1 cellular context compared by ENCODE assay signal in the genomic region with DNA sequence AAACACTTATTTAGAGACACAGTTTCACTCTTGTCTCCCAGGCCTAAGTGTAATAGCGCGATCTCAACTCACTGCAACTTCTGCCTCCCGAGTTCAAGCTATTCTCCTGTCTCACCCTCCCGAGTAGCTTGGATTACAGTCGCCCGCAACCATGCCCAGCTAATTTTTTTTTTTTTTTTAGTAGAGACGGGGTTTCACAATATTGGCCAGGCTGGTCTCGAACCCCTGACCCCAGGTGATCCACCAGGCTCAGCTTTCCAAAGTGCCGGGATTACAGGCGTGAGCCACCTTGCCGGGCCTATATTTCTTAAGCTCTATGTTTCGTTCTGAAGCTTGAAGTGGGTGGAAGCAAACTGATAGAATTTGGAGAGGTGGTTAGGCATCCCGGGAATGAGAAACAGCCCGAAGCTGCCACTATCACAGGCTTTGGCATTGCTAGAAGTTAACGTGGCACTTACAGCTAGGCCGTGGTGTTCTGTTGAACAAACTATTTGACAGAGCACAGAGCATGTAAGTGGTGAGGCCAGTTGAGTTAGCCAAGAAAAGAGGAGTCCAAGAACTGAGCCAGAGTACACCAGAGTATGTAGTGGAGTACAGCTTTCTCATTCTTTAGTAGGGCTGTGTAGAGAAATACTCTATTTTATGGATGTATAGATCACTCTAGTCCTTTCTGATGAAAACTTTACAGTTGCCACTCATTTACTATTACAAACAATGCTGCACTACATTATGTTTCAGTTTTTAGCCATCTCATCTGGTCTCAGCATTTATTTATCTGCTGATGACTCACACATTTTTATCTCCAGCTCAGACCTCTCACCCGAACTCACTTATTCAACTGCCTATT.
A peak's percentile ranks its signal among the peaks of the same experiment; 100 is the strongest.
TF ChIP-seq lines count a peak whose summit lies in the region.

No MANE protein-coding gene starts in this region.

TF ChIP-seq in A549, 52 proteins besides CTCF, POLR2A, EP300 and RAD21 (continued from another document):
- no peak for TF ChIP-seq CHD4 (IDR thresholded peaks at IDR 0.05; ENCODE audit: borderline replicate concordance)
- no peak for TF ChIP-seq FOXS1 (CRISPR knock-in tag; IDR thresholded peaks at IDR 0.05)
- TF ChIP-seq NFE2L2 (conservative IDR thresholded peaks at IDR 0.05; ENCODE audit: low read length) = peak; percentile 92
- TF ChIP-seq CEBPB (IDR thresholded peaks at IDR 0.05) = no peak
- TF ChIP-seq SREBF2 (IDR thresholded peaks at IDR 0.05) = no peak
- TF ChIP-seq EHMT2 (IDR thresholded peaks at IDR 0.05; ENCODE audit: low read depth) = no peak
- TF ChIP-seq MAZ (IDR thresholded peaks at IDR 0.05; ENCODE audit: borderline replicate concordance, low read depth, low read length) = no peak
- no peak for TF ChIP-seq CBX8 (IDR thresholded peaks at IDR 0.05)
- no peak for TF ChIP-seq TP53 (CRISPR knock-in tag; IDR thresholded peaks at IDR 0.05)
- 0 out of 2 replicates have a peak, but pooled peaks have one; percentile 20 for TF ChIP-seq TFCP2L1 (CRISPR knock-in tag; IDR thresholded peaks at IDR 0.05)
- no peak for TF ChIP-seq ZNF302 (CRISPR knock-in tag; IDR thresholded peaks at IDR 0.05)
- TF ChIP-seq, protein P1, sequence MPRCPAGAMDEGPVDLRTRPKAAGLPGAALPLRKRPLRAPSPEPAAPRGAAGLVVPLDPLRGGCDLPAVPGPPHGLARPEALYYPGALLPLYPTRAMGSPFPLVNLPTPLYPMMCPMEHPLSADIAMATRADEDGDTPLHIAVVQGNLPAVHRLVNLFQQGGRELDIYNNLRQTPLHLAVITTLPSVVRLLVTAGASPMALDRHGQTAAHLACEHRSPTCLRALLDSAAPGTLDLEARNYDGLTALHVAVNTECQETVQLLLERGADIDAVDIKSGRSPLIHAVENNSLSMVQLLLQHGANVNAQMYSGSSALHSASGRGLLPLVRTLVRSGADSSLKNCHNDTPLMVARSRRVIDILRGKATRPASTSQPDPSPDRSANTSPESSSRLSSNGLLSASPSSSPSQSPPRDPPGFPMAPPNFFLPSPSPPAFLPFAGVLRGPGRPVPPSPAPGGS (IDR thresholded peaks at IDR 0.05) = no peak
- TF ChIP-seq HDAC2 (IDR thresholded peaks at IDR 0.05) = no peak
- TF ChIP-seq, protein P2, sequence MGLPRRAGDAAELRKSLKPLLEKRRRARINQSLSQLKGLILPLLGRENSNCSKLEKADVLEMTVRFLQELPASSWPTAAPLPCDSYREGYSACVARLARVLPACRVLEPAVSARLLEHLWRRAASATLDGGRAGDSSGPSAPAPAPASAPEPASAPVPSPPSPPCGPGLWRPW (IDR thresholded peaks at IDR 0.05) = no peak
- no peak for TF ChIP-seq NR3C1 (IDR thresholded peaks at IDR 0.05)
- no peak for TF ChIP-seq ZFP36 (IDR thresholded peaks at IDR 0.05; ENCODE audit: borderline replicate concordance, partially characterized antibody)
- TF ChIP-seq, protein P3, sequence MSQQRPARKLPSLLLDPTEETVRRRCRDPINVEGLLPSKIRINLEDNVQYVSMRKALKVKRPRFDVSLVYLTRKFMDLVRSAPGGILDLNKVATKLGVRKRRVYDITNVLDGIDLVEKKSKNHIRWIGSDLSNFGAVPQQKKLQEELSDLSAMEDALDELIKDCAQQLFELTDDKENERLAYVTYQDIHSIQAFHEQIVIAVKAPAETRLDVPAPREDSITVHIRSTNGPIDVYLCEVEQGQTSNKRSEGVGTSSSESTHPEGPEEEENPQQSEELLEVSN (IDR thresholded peaks at IDR 0.05; ENCODE audit: borderline replicate concordance, low read depth) = no peak
- no peak for TF ChIP-seq ESRRA (IDR thresholded peaks at IDR 0.05; ENCODE audit: borderline replicate concordance, low read length)
- TF ChIP-seq JUN (IDR thresholded peaks at IDR 0.05) = no peak
- TF ChIP-seq, protein P4, sequence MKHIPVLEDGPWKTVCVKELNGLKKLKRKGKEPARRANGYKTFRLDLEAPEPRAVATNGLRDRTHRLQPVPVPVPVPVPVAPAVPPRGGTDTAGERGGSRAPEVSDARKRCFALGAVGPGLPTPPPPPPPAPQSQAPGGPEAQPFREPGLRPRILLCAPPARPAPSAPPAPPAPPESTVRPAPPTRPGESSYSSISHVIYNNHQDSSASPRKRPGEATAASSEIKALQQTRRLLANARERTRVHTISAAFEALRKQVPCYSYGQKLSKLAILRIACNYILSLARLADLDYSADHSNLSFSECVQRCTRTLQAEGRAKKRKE (CRISPR knock-in tag; IDR thresholded peaks at IDR 0.05; ENCODE audit: low read depth) = no peak
- no peak for TF ChIP-seq JUNB (IDR thresholded peaks at IDR 0.05)
- TF ChIP-seq RCOR1 (IDR thresholded peaks at IDR 0.05; ENCODE audit: low read depth, low read length) = no peak
- no peak for TF ChIP-seq KDM1A (IDR thresholded peaks at IDR 0.05; ENCODE audit: low read depth)
- peak; percentile 63; the same call in 1 of the 2 replicates for TF ChIP-seq EHF (CRISPR knock-in tag; IDR thresholded peaks at IDR 0.05)
- TF ChIP-seq SMC3 (IDR thresholded peaks at IDR 0.05) = no peak
- no peak for TF ChIP-seq HOXB5 (CRISPR knock-in tag; IDR thresholded peaks at IDR 0.05)
- TF ChIP-seq NPAS2 (CRISPR knock-in tag; IDR thresholded peaks at IDR 0.05; ENCODE audit: borderline replicate concordance) = no peak
- TF ChIP-seq CHD2 (IDR thresholded peaks at IDR 0.05; ENCODE audit: low read length, partially characterized antibody) = no peak
- no peak for TF ChIP-seq PHF8 (IDR thresholded peaks at IDR 0.05; ENCODE audit: borderline replicate concordance, low read depth)
- no peak for TF ChIP-seq MYC (IDR thresholded peaks at IDR 0.05; ENCODE audit: borderline replicate concordance, low read length)
- TF ChIP-seq RARB (CRISPR knock-in tag; IDR thresholded peaks at IDR 0.05) = no peak
- no peak for TF ChIP-seq RNF2 (IDR thresholded peaks at IDR 0.05; ENCODE audit: borderline replicate concordance, low read depth)
- TF ChIP-seq, protein P5, sequence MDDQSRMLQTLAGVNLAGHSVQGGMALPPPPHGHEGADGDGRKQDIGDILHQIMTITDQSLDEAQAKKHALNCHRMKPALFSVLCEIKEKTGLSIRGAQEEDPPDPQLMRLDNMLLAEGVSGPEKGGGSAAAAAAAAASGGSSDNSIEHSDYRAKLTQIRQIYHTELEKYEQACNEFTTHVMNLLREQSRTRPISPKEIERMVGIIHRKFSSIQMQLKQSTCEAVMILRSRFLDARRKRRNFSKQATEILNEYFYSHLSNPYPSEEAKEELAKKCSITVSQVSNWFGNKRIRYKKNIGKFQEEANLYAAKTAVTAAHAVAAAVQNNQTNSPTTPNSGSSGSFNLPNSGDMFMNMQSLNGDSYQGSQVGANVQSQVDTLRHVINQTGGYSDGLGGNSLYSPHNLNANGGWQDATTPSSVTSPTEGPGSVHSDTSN (IDR thresholded peaks at IDR 0.05) = no peak
- TF ChIP-seq POLR2AphosphoS2 (conservative IDR thresholded peaks at IDR 0.05; ENCODE audit: low read length) = no peak
TF ChIP-seq in A549: peak in this region for 6.
